ENCODE assay signal across 8 cellular contexts in genomic region chr11:554824-555499, GRCh38. TPM values are rescaled to one million over a fixed set of nuclear protein-coding genes. Genes with fewer than 3 reads are reported as not detected.
DNase-seq lines count a peak whose midpoint lies in the region; ATAC-seq lines count a peak whose summit lies in the region.

No MANE protein-coding gene starts in this region.

- peak overlapping the region; percentile 48 for H3K4me3 ChIP-seq in Jurkat, Clone E6-1 (ENCODE audit: low read length)
- peak overlapping the region; percentile 36 for H3K4me3 ChIP-seq in rectal smooth muscle tissue (ENCODE audit: low read length)

- H3K27me3 ChIP-seq in rectal smooth muscle tissue (ENCODE audit: control insufficient read depth, insufficient read depth, low read length): peaks cover 33% of the 10 kb centered on the region

- no peak for ATAC-seq in GM18907 (IDR thresholded peaks at IDR 0.05; ENCODE audit: unreplicated experiment)

- H3K9ac ChIP-seq in rectal smooth muscle tissue (ENCODE audit: low read length): no peak overlapping the region

- no peak overlapping the region for H3K27ac ChIP-seq in rectal smooth muscle tissue (ENCODE audit: low read depth, low read length)

- intact Hi-C loops in head of caudate nucleus (cut with DNase I): no loop called here

- no peaks in the 10 kb centered on the region for H3K4me1 ChIP-seq in rectal smooth muscle tissue (ENCODE audit: control insufficient read depth, insufficient read depth, low read length)

- no peaks in the 10 kb centered on the region for H3K36me3 ChIP-seq in rectal smooth muscle tissue (ENCODE audit: control insufficient read depth, insufficient read depth, low read length)

- DNase-seq in NCI-H187 (lab: John Stamatoyannopoulos, UW): peak; percentile 61 to 86
- no peak for DNase-seq in NCI-H187 treated with DMSO at 0.1 percent for 48 hours (lab: John Stamatoyannopoulos, UW)
- DNase-seq in Jurkat, Clone E6-1 (ENCODE audit: low read depth, low spot score): peak; percentile 79
- peak; percentile 71 for DNase-seq in RKO (ENCODE audit: low spot score)
- peak; percentile 74 for DNase-seq in activated T-helper 9 cell treated with anti-CD3 and anti-CD28 coated beads, Interleukin-2, amount 50 U/mL, for 16 hours (ENCODE audit: low read depth)
- DNase-seq in head of caudate nucleus: peak in 40 of 42 donors; percentile 32 to 82 (median 62)

RNA-seq across cellular contexts. Expression of gene LMNTD2, which starts 5.6 kb away (rescaled TPM):
- 1.2 TPM for polyA plus RNA-seq in Jurkat, Clone E6-1 (2012; ENCODE audit: insufficient read depth, insufficient read length)

RNA-seq across cellular contexts. Expression of gene RASSF7, which starts 5.8 kb away (rescaled TPM):
- polyA plus RNA-seq in Jurkat, Clone E6-1 (2012; ENCODE audit: insufficient read depth, insufficient read length): 21.4 TPM

RNA-seq across cellular contexts. Expression of gene LRRC56, which starts 17.6 kb away (rescaled TPM):
- 1.1 TPM for polyA plus RNA-seq in Jurkat, Clone E6-1 (2012; ENCODE audit: insufficient read depth, insufficient read length)

RNA-seq across cellular contexts. Expression of gene HRAS, which starts 19.6 kb away (rescaled TPM):
- 66.8 TPM for polyA plus RNA-seq in Jurkat, Clone E6-1 (2012; ENCODE audit: insufficient read depth, insufficient read length)

RNA-seq across cellular contexts. Expression of gene PHRF1, which starts 21.3 kb away (rescaled TPM):
- polyA plus RNA-seq in Jurkat, Clone E6-1 (2012; ENCODE audit: insufficient read depth, insufficient read length): 29.4 TPM
